In the genomic region with DNA sequence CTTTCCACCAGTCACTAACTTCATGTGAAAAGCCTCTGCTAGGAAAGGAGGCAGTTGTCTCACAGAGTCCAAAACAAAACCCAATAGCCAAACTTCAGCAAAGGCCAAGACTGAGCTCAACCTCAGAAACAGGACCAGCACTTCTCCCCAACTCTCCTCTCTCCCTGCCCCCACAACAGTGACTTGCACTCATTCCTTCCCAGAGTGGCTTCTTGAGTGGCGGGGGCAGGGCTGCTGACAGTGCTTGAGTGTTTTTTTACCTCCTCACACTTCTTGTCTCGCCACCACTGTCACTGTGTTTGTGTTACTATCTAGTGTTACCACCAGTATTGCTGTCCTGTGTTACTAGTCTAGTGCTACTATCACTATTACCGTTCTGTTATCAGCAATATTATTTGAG, we compare ENCODE assay signal across 29 cellular contexts.
"Had no signal": no experiment of that assay in that cellular context is flagged by ENCODE, and none has a peak within 500 bp of the region (broad histone marks: within the 10 kb centered on the region; RNA-seq: fewer than 3 reads in every experiment).

No MANE protein-coding gene starts in this region.

- H3K27ac Mint-ChIP-seq: activated B cell treated with CpG ODN at 0.5 μM for 24 hours; activated CD4-positive, alpha-beta T cell treated with anti-CD3 and anti-CD28 coated beads, Interleukin-2, amount 10 ng/mL, durations not matched to agents 24 days and 14 days; activated CD8-positive, alpha-beta memory T cell treated with anti-CD3 and anti-CD28 coated beads, Interleukin-2, amount 10 ng/mL, durations not matched to agents 7 days and 5 days; activated naive CD8-positive, alpha-beta T cell treated with anti-CD3 and anti-CD28 coated beads, Interleukin-2, amount 50 U/mL, for 24 hours; activated T-cell treated with anti-CD3 and anti-CD28 coated beads, Interleukin-2, amount 50 U/mL, for 24 hours; activated T-helper 1 cell treated with anti-CD3 and anti-CD28 coated beads, Interleukin-12 subunit alpha, Interleukin-12 subunit beta, Interleukin-2, Interleukin-4 antibody, amounts not matched to agents 30 ng/mL and 10 ng/mL and 1 ng/mL, durations not matched to agents 14 hours and 24 hours and 36 hours; T-helper 1 cell treated with Interleukin-12 subunit alpha and Interleukin-12 subunit beta and Interleukin-4 antibody, amounts not matched to agents 30 μg/mL and 1 μg/mL, for 36 hours had no signal

- H3K9me3 Mint-ChIP-seq: activated B cell treated with CpG ODN at 0.5 μM for 24 hours; activated CD4-positive, alpha-beta T cell treated with anti-CD3 and anti-CD28 coated beads, Interleukin-2, amount 10 ng/mL, durations not matched to agents 24 days and 14 days; activated naive CD4-positive, alpha-beta T cell treated with anti-CD3 and anti-CD28 coated beads, Interleukin-2, amount 50 U/mL, for 72 hours; activated naive CD8-positive, alpha-beta T cell treated with anti-CD3 and anti-CD28 coated beads, Interleukin-2, amount 50 U/mL, for 24 hours; activated T-cell treated with anti-CD3 and anti-CD28 coated beads, Interleukin-2, amount 50 U/mL, for 24 hours; activated T-helper 1 cell treated with anti-CD3 and anti-CD28 coated beads, Interleukin-12 subunit alpha, Interleukin-12 subunit beta, Interleukin-2, Interleukin-4 antibody, amounts not matched to agents 30 ng/mL and 10 ng/mL and 1 ng/mL, durations not matched to agents 14 hours and 24 hours and 36 hours; T-helper 1 cell treated with Interleukin-12 subunit alpha and Interleukin-12 subunit beta and Interleukin-4 antibody, amounts not matched to agents 30 μg/mL and 1 μg/mL, for 36 hours had no signal

- ATAC-seq: activated CD8-positive, alpha-beta memory T cell treated with anti-CD3 and anti-CD28 coated beads, Interleukin-2, amount 10 ng/mL, durations not matched to agents 7 days and 5 days; activated naive CD4-positive, alpha-beta T cell treated with anti-CD3 and anti-CD28 coated beads, Interleukin-2, amount 50 U/mL, for 72 hours; activated naive CD8-positive, alpha-beta T cell treated with anti-CD3 and anti-CD28 coated beads, Interleukin-2, amount 50 U/mL, for 24 hours; body of pancreas; PC-3 had no signal

- H3K4me1 ChIP-seq: ascending aorta, body of pancreas had no signal

- H3K4me3 ChIP-seq: ascending aorta, body of pancreas had no signal

- DNase-seq: activated B cell treated with CpG ODN at 0.5 μM for 24 hours; activated CD4-positive, alpha-beta T cell treated with anti-CD3 and anti-CD28 coated beads for 1 hour; activated CD4-positive, alpha-beta T cell treated with anti-CD3 and anti-CD28 coated beads, Interleukin-2, amount 10 ng/mL, durations not matched to agents 24 days and 14 days; activated CD4-positive, alpha-beta T cell treated with anti-CD3 and anti-CD28 coated beads, Interleukin-2, amount 50 U/mL, for 48 hours; activated CD8-positive, alpha-beta memory T cell treated with anti-CD3 and anti-CD28 coated beads, Interleukin-2, amount 10 ng/mL, durations not matched to agents 7 days and 5 days; activated effector memory CD4-positive, alpha-beta T cell treated with Interleukin-2 at 50 U/mL for 16 hours; activated naive CD4-positive, alpha-beta T cell; activated naive CD8-positive, alpha-beta T cell treated with anti-CD3 and anti-CD28 coated beads, Interleukin-2, amount 50 U/mL, for 24 hours; activated T-cell treated with anti-CD3 and anti-CD28 coated beads, Interleukin-2, amount 50 U/mL, for 24 hours; amniotic stem cell; body of pancreas; central memory CD4-positive, alpha-beta T cell; KG1; NCI-H1048; NCI-H146; NCI-H187 treated with DMSO at 0.1 percent for 48 hours; NCI-H2081 treated with DMSO at 0.1 percent for 48 hours; NCI-H2171 treated with DMSO at 0.1 percent for 48 hours; NCI-H345; NCI-H510A; NCI-H69; NK-92 treated with Interleukin-12 subunit alpha and Interleukin-12 subunit beta, amount 100 ng/mL, for 24 hours; PC-3; SHP77 had no signal

- H3K27ac ChIP-seq: ascending aorta, body of pancreas had no signal

- H3K36me3 ChIP-seq: ascending aorta had no signal

- H3K4me1 Mint-ChIP-seq: activated B cell treated with CpG ODN at 0.5 μM for 24 hours; activated naive CD8-positive, alpha-beta T cell treated with anti-CD3 and anti-CD28 coated beads, Interleukin-2, amount 50 U/mL, for 24 hours had no signal

- H3K36me3 Mint-ChIP-seq: activated CD8-positive, alpha-beta memory T cell treated with anti-CD3 and anti-CD28 coated beads, Interleukin-2, amount 10 ng/mL, durations not matched to agents 7 days and 5 days; activated naive CD4-positive, alpha-beta T cell treated with anti-CD3 and anti-CD28 coated beads, Interleukin-2, amount 50 U/mL, for 72 hours had no signal

- H3K9me3 ChIP-seq: ascending aorta, body of pancreas had no signal

- H3K4me3 Mint-ChIP-seq: activated B cell treated with CpG ODN at 0.5 μM for 24 hours; activated CD4-positive, alpha-beta T cell treated with anti-CD3 and anti-CD28 coated beads, Interleukin-2, amount 10 ng/mL, durations not matched to agents 24 days and 14 days; activated CD8-positive, alpha-beta memory T cell treated with anti-CD3 and anti-CD28 coated beads, Interleukin-2, amount 10 ng/mL, durations not matched to agents 7 days and 5 days; activated naive CD8-positive, alpha-beta T cell treated with anti-CD3 and anti-CD28 coated beads, Interleukin-2, amount 50 U/mL, for 24 hours; activated T-cell treated with anti-CD3 and anti-CD28 coated beads, Interleukin-2, amount 50 U/mL, for 24 hours; activated T-helper 1 cell treated with anti-CD3 and anti-CD28 coated beads, Interleukin-12 subunit alpha, Interleukin-12 subunit beta, Interleukin-2, Interleukin-4 antibody, amounts not matched to agents 30 ng/mL and 10 ng/mL and 1 ng/mL, durations not matched to agents 14 hours and 24 hours and 36 hours; T-helper 1 cell treated with Interleukin-12 subunit alpha and Interleukin-12 subunit beta and Interleukin-4 antibody, amounts not matched to agents 30 μg/mL and 1 μg/mL, for 36 hours had no signal

- H3K27me3 ChIP-seq: ascending aorta, body of pancreas had no signal

- FAIRE-seq: bronchial epithelial cell had no signal
